In the genomic region with DNA sequence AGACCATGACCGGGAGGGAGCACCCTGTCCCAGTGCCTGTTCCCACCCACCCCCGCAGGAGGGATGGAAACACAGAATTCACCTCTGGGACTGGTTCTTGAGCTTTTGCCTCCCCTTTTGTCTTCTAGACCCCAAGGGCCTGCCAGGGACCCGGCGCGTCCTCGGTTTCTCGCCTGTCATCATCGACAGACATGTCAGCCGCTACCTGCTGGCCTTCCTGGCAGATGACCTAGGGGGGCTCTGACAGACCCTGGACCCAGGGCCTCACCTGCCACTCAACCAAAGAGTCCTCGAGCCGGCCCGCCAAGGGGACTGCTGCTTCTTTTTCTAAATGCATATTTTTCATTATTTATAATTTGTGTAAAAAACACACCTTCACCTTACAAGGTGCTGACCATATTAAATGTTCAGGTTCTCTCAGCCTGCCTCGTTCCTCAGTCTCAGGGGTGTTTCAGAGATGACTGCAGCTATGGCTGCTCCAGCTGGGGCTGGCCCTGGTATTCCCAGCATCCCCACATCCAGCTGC, we compare ENCODE assay signal across 1 cellular context.
TF ChIP-seq lines count a peak whose summit lies in the region.

No MANE protein-coding gene starts in this region.

TF ChIP-seq in GM23338, 12 proteins besides CTCF, POLR2A, EP300 and RAD21 (continued from another document):
- TF ChIP-seq, protein P1, sequence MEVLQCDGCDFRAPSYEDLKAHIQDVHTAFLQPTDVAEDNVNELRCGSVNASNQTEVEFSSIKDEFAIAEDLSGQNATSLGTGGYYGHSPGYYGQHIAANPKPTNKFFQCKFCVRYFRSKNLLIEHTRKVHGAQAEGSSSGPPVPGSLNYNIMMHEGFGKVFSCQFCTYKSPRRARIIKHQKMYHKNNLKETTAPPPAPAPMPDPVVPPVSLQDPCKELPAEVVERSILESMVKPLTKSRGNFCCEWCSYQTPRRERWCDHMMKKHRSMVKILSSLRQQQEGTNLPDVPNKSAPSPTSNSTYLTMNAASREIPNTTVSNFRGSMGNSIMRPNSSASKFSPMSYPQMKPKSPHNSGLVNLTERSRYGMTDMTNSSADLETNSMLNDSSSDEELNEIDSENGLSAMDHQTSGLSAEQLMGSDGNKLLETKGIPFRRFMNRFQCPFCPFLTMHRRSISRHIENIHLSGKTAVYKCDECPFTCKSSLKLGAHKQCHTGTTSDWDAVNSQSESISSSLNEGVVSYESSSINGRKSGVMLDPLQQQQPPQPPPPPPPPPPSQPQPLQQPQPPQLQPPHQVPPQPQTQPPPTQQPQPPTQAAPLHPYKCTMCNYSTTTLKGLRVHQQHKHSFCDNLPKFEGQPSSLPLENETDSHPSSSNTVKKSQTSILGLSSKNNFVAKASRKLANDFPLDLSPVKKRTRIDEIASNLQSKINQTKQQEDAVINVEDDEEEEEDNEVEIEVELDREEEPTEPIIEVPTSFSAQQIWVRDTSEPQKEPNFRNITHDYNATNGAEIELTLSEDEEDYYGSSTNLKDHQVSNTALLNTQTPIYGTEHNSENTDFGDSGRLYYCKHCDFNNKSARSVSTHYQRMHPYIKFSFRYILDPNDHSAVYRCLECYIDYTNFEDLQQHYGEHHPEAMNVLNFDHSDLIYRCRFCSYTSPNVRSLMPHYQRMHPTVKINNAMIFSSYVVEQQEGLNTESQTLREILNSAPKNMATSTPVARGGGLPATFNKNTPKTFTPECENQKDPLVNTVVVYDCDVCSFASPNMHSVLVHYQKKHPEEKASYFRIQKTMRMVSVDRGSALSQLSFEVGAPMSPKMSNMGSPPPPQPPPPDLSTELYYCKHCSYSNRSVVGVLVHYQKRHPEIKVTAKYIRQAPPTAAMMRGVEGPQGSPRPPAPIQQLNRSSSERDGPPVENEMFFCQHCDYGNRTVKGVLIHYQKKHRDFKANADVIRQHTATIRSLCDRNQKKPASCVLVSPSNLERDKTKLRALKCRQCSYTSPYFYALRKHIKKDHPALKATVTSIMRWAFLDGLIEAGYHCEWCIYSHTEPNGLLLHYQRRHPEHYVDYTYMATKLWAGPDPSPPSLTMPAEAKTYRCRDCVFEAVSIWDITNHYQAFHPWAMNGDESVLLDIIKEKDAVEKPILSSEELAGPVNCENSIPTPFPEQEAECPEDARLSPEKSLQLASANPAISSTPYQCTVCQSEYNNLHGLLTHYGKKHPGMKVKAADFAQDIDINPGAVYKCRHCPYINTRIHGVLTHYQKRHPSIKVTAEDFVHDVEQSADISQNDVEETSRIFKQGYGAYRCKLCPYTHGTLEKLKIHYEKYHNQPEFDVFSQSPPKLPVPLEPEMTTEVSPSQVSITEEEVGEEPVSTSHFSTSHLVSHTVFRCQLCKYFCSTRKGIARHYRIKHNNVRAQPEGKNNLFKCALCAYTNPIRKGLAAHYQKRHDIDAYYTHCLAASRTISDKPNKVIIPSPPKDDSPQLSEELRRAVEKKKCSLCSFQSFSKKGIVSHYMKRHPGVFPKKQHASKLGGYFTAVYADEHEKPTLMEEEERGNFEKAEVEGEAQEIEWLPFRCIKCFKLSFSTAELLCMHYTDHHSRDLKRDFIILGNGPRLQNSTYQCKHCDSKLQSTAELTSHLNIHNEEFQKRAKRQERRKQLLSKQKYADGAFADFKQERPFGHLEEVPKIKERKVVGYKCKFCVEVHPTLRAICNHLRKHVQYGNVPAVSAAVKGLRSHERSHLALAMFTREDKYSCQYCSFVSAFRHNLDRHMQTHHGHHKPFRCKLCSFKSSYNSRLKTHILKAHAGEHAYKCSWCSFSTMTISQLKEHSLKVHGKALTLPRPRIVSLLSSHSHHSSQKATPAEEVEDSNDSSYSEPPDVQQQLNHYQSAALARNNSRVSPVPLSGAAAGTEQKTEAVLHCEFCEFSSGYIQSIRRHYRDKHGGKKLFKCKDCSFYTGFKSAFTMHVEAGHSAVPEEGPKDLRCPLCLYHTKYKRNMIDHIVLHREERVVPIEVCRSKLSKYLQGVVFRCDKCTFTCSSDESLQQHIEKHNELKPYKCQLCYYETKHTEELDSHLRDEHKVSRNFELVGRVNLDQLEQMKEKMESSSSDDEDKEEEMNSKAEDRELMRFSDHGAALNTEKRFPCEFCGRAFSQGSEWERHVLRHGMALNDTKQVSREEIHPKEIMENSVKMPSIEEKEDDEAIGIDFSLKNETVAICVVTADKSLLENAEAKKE (CRISPR knock-in tag; IDR thresholded peaks at IDR 0.05) = no peak
- TF ChIP-seq CREB1 (CRISPR knock-in tag; IDR thresholded peaks at IDR 0.05; ENCODE audit: low read depth) = no peak
- no peak for TF ChIP-seq STAT1 (IDR thresholded peaks at IDR 0.05; ENCODE audit: unreplicated experiment)
- TF ChIP-seq, protein P2, sequence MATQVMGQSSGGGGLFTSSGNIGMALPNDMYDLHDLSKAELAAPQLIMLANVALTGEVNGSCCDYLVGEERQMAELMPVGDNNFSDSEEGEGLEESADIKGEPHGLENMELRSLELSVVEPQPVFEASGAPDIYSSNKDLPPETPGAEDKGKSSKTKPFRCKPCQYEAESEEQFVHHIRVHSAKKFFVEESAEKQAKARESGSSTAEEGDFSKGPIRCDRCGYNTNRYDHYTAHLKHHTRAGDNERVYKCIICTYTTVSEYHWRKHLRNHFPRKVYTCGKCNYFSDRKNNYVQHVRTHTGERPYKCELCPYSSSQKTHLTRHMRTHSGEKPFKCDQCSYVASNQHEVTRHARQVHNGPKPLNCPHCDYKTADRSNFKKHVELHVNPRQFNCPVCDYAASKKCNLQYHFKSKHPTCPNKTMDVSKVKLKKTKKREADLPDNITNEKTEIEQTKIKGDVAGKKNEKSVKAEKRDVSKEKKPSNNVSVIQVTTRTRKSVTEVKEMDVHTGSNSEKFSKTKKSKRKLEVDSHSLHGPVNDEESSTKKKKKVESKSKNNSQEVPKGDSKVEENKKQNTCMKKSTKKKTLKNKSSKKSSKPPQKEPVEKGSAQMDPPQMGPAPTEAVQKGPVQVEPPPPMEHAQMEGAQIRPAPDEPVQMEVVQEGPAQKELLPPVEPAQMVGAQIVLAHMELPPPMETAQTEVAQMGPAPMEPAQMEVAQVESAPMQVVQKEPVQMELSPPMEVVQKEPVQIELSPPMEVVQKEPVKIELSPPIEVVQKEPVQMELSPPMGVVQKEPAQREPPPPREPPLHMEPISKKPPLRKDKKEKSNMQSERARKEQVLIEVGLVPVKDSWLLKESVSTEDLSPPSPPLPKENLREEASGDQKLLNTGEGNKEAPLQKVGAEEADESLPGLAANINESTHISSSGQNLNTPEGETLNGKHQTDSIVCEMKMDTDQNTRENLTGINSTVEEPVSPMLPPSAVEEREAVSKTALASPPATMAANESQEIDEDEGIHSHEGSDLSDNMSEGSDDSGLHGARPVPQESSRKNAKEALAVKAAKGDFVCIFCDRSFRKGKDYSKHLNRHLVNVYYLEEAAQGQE (IDR thresholded peaks at IDR 0.05; ENCODE audit: unreplicated experiment) = no peak
- no peak for TF ChIP-seq JUNB (IDR thresholded peaks at IDR 0.05; ENCODE audit: unreplicated experiment)
- TF ChIP-seq ZNF114 (CRISPR knock-in tag; IDR thresholded peaks at IDR 0.05) = no peak
- no peak for TF ChIP-seq ZNF331 (CRISPR knock-in tag; IDR thresholded peaks at IDR 0.05; ENCODE audit: low read depth)
